In genomic region chr12:107335802-107336570, GRCh38 we compare ENCODE assay signal across 22 cellular contexts.
A peak's percentile ranks its signal among the peaks of the same experiment; 100 is the strongest.
DNase-seq lines count a peak whose midpoint lies in the region; ATAC-seq, FAIRE-seq and TF ChIP-seq lines count a peak whose summit lies in the region.
"Had no signal": no experiment of that assay in that cellular context is flagged by ENCODE, and none has a peak within 500 bp of the region (broad histone marks: within the 10 kb centered on the region; RNA-seq: fewer than 3 reads in every experiment).

No MANE protein-coding gene starts in this region.

- RAD21 ChIA-PET in GM12878 (lab: Charles Lee; ENCODE audit: unreplicated experiment), result no interaction called here

- TF ChIP-seq EP300 in GM12878 (IDR thresholded peaks at IDR 0.05; ENCODE audit: borderline replicate concordance in 1 of 2, control insufficient read depth in 1 of 2, low read depth in 2 of 2, low read length in 2 of 2), result no peak
- no peak for TF ChIP-seq EP300 in sigmoid colon (IDR thresholded peaks at IDR 0.05)

- TF ChIP-seq CTCF in PC-9 (conservative IDR thresholded peaks at IDR 0.05) (no peak), GM12878 (IDR thresholded peaks at IDR 0.05 in 2 of 3, conservative IDR thresholded peaks at IDR 0.05 in 1 of 3; ENCODE audit: control insufficient read depth in 2 of 3, extremely low read depth in 1 of 3, insufficient read depth in 1 of 3, low read depth in 3 of 3, low read length in 3 of 3) (no peak), sigmoid colon (IDR thresholded peaks at IDR 0.05) (no peak)

- SMC1A ChIA-PET in GM12878 (lab: Charles Lee; ENCODE audit: uncharacterized antibody, unreplicated experiment), result no interaction called here

- DNase-seq in Daoy (ENCODE audit: low read depth) (peak; percentile 73), PC-9 (peak in 1 of 2 experiments; percentile 0), GM12878 (ENCODE audit: low read depth, low spot score) (no peak), right cardiac atrium (no peak), sigmoid colon (no peak), sciatic nerve (ENCODE audit: low spot score) (no peak)
- no peak for DNase-seq in naive thymus-derived CD4-positive, alpha-beta T cell
- no peak for DNase-seq in effector memory CD8-positive, alpha-beta T cell
- DNase-seq: ACHN; Calu3; CD4-positive, alpha-beta memory T cell; DMS153; Karpas-422; NCI-H1694 treated with DMSO at 0.1 percent for 48 hours; NCI-H446; NCI-H526; SIG-M5; SK-N-SH had no signal

- H3K4me1 ChIP-seq in PC-9 (replicated peaks; ENCODE audit: insufficient read depth) (peaks cover 23% of the 10 kb centered on the region), GM12878 (ENCODE audit: control insufficient read depth, insufficient read depth, low read length) (no peaks in the 10 kb centered on the region), right cardiac atrium (ENCODE audit: control insufficient read depth, insufficient read depth, low read length) (no peaks in the 10 kb centered on the region), sigmoid colon (no peaks in the 10 kb centered on the region)
- H3K4me1 ChIP-seq in naive thymus-derived CD4-positive, alpha-beta T cell (ENCODE audit: control insufficient read depth in 2 of 2, insufficient read depth in 2 of 2, low read length in 2 of 2), result peaks cover 0 to 21% of the 10 kb centered on the region in 2 donors

- H3K36me3 ChIP-seq in PC-9 (ENCODE audit: low read depth) (no peaks in the 10 kb centered on the region), GM12878 (ENCODE audit: control insufficient read depth in 2 of 2, insufficient read depth in 2 of 2, low read length in 1 of 2) (no peaks in the 10 kb centered on the region), sigmoid colon (no peaks in the 10 kb centered on the region)
- H3K36me3 ChIP-seq in naive thymus-derived CD4-positive, alpha-beta T cell (ENCODE audit: control insufficient read depth in 2 of 3, insufficient read depth in 3 of 3, low read length in 3 of 3), result no peaks in the 10 kb centered on the region
- H3K36me3 ChIP-seq: BLaER1 had no signal

- POLR2A ChIA-PET in PC-9 (lab: Charles Lee; ENCODE audit: unreplicated experiment), result no interaction called here
- POLR2A ChIA-PET in GM12878 (lab: Charles Lee), result no interaction called here
- POLR2A ChIA-PET in naive thymus-derived CD4-positive, alpha-beta T cell (lab: Charles Lee), result interaction anchor here (2.7 kb wide), 1 partner anchor 16 kb away, joined by 12 read pairs; no protein-coding TSS in a partner anchor

- H3K27me3 Mint-ChIP-seq in naive thymus-derived CD4-positive, alpha-beta T cell, result no peaks in the 10 kb centered on the region
- H3K27me3 Mint-ChIP-seq in effector memory CD8-positive, alpha-beta T cell, result peaks cover 0 to under 1% of the 10 kb centered on the region in 2 donors
- H3K27me3 Mint-ChIP-seq: CD4-positive, alpha-beta memory T cell had no signal

- H3K79me2 ChIP-seq in PC-9 (ENCODE audit: low read depth) (peaks cover 50% of the 10 kb centered on the region), GM12878 (ENCODE audit: control insufficient read depth, insufficient read depth, low read length) (no peaks in the 10 kb centered on the region)

- no peak overlapping the region for H3K9ac ChIP-seq in GM12878 (ENCODE audit: control insufficient read depth, insufficient read depth, low read length)
- H3K9ac ChIP-seq: BLaER1, SK-N-SH had no signal

- H3K27me3 ChIP-seq in PC-9 (ENCODE audit: insufficient read depth, low read depth), result no peaks in the 10 kb centered on the region
- H3K27me3 ChIP-seq in GM12878 (replicated peaks in 1 of 2; ENCODE audit: control insufficient read depth in 2 of 2, insufficient read depth in 2 of 2, low read length in 1 of 2), result peaks cover 2 to 4% of the 10 kb centered on the region in 2 experiments; a peak in 3 of 4 replicates
- H3K27me3 ChIP-seq in naive thymus-derived CD4-positive, alpha-beta T cell (ENCODE audit: control insufficient read depth in 2 of 2, insufficient read depth in 2 of 2, low read length in 2 of 2), result no peaks in the 10 kb centered on the region
- no peaks in the 10 kb centered on the region for H3K27me3 ChIP-seq in right cardiac atrium (ENCODE audit: control insufficient read depth, insufficient read depth)
- no peaks in the 10 kb centered on the region for H3K27me3 ChIP-seq in sigmoid colon
- H3K27me3 ChIP-seq: BLaER1 had no signal

- H3K27ac ChIP-seq in PC-9 (peak overlapping the region; percentile 69; the same call in 1 of the 2 replicates), GM12878 (ENCODE audit: control insufficient read depth, insufficient read depth) (no peak overlapping the region), right cardiac atrium (ENCODE audit: low read length) (no peak overlapping the region), sigmoid colon (no peak overlapping the region)
- H3K27ac ChIP-seq in naive thymus-derived CD4-positive, alpha-beta T cell (ENCODE audit: low read depth, low read length), result no peak overlapping the region
- H3K27ac ChIP-seq: BLaER1 had no signal

- H2AFZ ChIP-seq in PC-9, result no peak overlapping the region
- H2AFZ ChIP-seq in GM12878 (ENCODE audit: control insufficient read depth, low read depth, low read length), result no peak overlapping the region

- H3K4me2 ChIP-seq in PC-9 (no peak overlapping the region), GM12878 (ENCODE audit: control insufficient read depth, insufficient read depth) (no peak overlapping the region)
- H3K4me2 ChIP-seq: SK-N-SH had no signal

- WGBS in GM12878 (ENCODE audit: insufficient coverage, insufficient replicate concordance, low lambda C conversion rate, missing lambda C conversion rate), result 28% methylated on average over 10 of the region's 10 CpGs
- WGBS in right cardiac atrium, result 67% methylated on average over 10 of the region's 10 CpGs
- WGBS in sigmoid colon, 2 donors, result 86 to 89% methylated on average over 10 of the region's 10 CpGs

- no peak for TF ChIP-seq POLR2A in GM12878 (IDR thresholded peaks at IDR 0.05; ENCODE audit: low read depth, low read length)
- no peak for TF ChIP-seq POLR2A in sigmoid colon (IDR thresholded peaks at IDR 0.05)

- H3K36me3 Mint-ChIP-seq in naive thymus-derived CD4-positive, alpha-beta T cell, result peaks cover 0 to 45% (median 4%) of the 10 kb centered on the region in 5 donors
- H3K36me3 Mint-ChIP-seq in effector memory CD8-positive, alpha-beta T cell (ENCODE audit: insufficient read depth), result no peaks in the 10 kb centered on the region
- H3K36me3 Mint-ChIP-seq: IgD-negative memory B cell had no signal

- FAIRE-seq in GM12878 (lab: Jason Lieb, UNC), result peak; percentile 13
- FAIRE-seq: G401.6, GM18507 had no signal

- in situ Hi-C loops in GM12878 (cut with MboI), result no loop called here

- H3K4me3 Mint-ChIP-seq in naive thymus-derived CD4-positive, alpha-beta T cell, result peak overlapping the region in 2 of 10 donors; percentile 10 to 17
- no peak overlapping the region for H3K4me3 Mint-ChIP-seq in effector memory CD8-positive, alpha-beta T cell

- ATAC-seq in GM12878 (no peak), right cardiac atrium (no peak), sciatic nerve (no peak)
- no peak for ATAC-seq in naive thymus-derived CD4-positive, alpha-beta T cell
- no peak for ATAC-seq in effector memory CD8-positive, alpha-beta T cell (replicated peaks)

- BruUV-seq in PC-9 (replicated peaks; lab: Mats Ljungman, UMichigan) (no TSS peak), GM12878 (replicated peaks; lab: Mats Ljungman, UMichigan) (no TSS peak)

- H3K9me3 ChIP-seq in PC-9 (ENCODE audit: insufficient read depth, low read depth), result no peaks in the 10 kb centered on the region
- H3K9me3 ChIP-seq in GM12878 (replicated peaks; ENCODE audit: control insufficient read depth, insufficient read depth, low read length), result no peaks in the 10 kb centered on the region; the same call in 2 of the 3 replicates
- no peaks in the 10 kb centered on the region for H3K9me3 ChIP-seq in naive thymus-derived CD4-positive, alpha-beta T cell (ENCODE audit: control insufficient read depth in 2 of 3, low read length in 3 of 3)
- H3K9me3 ChIP-seq in right cardiac atrium (ENCODE audit: control insufficient read depth, low read length), result no peaks in the 10 kb centered on the region
- no peaks in the 10 kb centered on the region for H3K9me3 ChIP-seq in sigmoid colon
- H3K9me3 ChIP-seq: BLaER1, SK-N-SH had no signal

- CTCF ChIA-PET in PC-9 (lab: Charles Lee) (no interaction called here), GM12878 (lab: Yijun Ruan, JAX) (no interaction called here)
- CTCF ChIA-PET in naive thymus-derived CD4-positive, alpha-beta T cell (lab: Charles Lee), result no interaction called here

- H3K9me3 Mint-ChIP-seq in naive thymus-derived CD4-positive, alpha-beta T cell, result peaks cover 0 to 5% (median 0%) of the 10 kb centered on the region in 11 donors
- H3K9me3 Mint-ChIP-seq in effector memory CD8-positive, alpha-beta T cell, result no peaks in the 10 kb centered on the region

- peak overlapping the region in 5 of 9 donors; percentile 4 to 62 (median 22) for H3K27ac Mint-ChIP-seq in naive thymus-derived CD4-positive, alpha-beta T cell
- no peak overlapping the region for H3K27ac Mint-ChIP-seq in effector memory CD8-positive, alpha-beta T cell
- H3K27ac Mint-ChIP-seq: IgD-negative memory B cell had no signal

- no peak overlapping the region for H3K4me3 ChIP-seq in PC-9
- H3K4me3 ChIP-seq in GM12878, result no peak overlapping the region
- H3K4me3 ChIP-seq in naive thymus-derived CD4-positive, alpha-beta T cell (ENCODE audit: low read length), result no peak overlapping the region
- no peak overlapping the region for H3K4me3 ChIP-seq in right cardiac atrium (ENCODE audit: low read length)
- no peak overlapping the region for H3K4me3 ChIP-seq in sigmoid colon
- H3K4me3 ChIP-seq: BLaER1 had no signal

- peaks cover 7% of the 10 kb centered on the region for H3F3A ChIP-seq in PC-9 (ENCODE audit: insufficient read depth, low read depth)

- intact Hi-C loops in PC-9 (cut with micrococcal nuclease; ENCODE audit: unreplicated experiment) (no loop called here), GM12878 (cut with micrococcal nuclease; ENCODE audit: unreplicated experiment) (no loop called here), right cardiac atrium (cut with DNase I) (no loop called here), sigmoid colon (cut with DNase I) (no loop called here), sciatic nerve (cut with DNase I) (no loop called here)
- intact Hi-C loops in naive thymus-derived CD4-positive, alpha-beta T cell (cut with micrococcal nuclease), result loop anchor here (2.0 kb wide), 2 partner anchors 15 to 17 kb away; no protein-coding TSS in a partner anchor

- TF ChIP-seq RAD21 in GM12878 (IDR thresholded peaks at IDR 0.05; ENCODE audit: insufficient read depth, low read depth, low read length), result no peak

- peaks cover 25 to 80% (median 74%) of the 10 kb centered on the region in 7 donors for H3K4me1 Mint-ChIP-seq in naive thymus-derived CD4-positive, alpha-beta T cell
- peaks cover 3 to 38% of the 10 kb centered on the region in 2 donors for H3K4me1 Mint-ChIP-seq in effector memory CD8-positive, alpha-beta T cell (ENCODE audit: low read depth in 2 of 2)
- H3K4me1 Mint-ChIP-seq: IgD-negative memory B cell had no signal

- no peaks in the 10 kb centered on the region for H3K9me2 ChIP-seq in PC-9 (ENCODE audit: insufficient read depth)
- H3K9me2 ChIP-seq: SK-N-SH had no signal

- H4K20me1 ChIP-seq in PC-9 (ENCODE audit: insufficient read depth) (no peaks in the 10 kb centered on the region), GM12878 (ENCODE audit: control insufficient read depth, insufficient read depth) (no peaks in the 10 kb centered on the region)
- H4K20me1 ChIP-seq: BLaER1 had no signal

TF ChIP-seq in GM12878, 131 proteins besides CTCF, POLR2A, EP300 and RAD21 (continues in another document):
- no peak for TF ChIP-seq SMAD1 (IDR thresholded peaks at IDR 0.05; ENCODE audit: low read depth, partially characterized antibody)
- TF ChIP-seq PML (IDR thresholded peaks at IDR 0.05; ENCODE audit: low read length), result no peak

Comparison
In these comparisons a context has a peak if more than half of its experiments do, and no peak if none do; other contexts are left out.
1. H3K27ac Mint-ChIP-seq: peak in naive thymus-derived CD4-positive, alpha-beta T cell (5 of 9); none in effector memory CD8-positive, alpha-beta T cell (0 of 2).
2. intact Hi-C loops: an anchor here in naive thymus-derived CD4-positive, alpha-beta T cell (2.0 kb wide); none called in PC-9, GM12878, right cardiac atrium, sigmoid colon and sciatic nerve.